Comparison of ENCODE assay signal across 9 cellular contexts in genomic region chr15:83837946-83838571, GRCh38.
DNase-seq lines count a peak whose midpoint lies in the region; ATAC-seq, FAIRE-seq and TF ChIP-seq lines count a peak whose summit lies in the region.
"Had no signal": no experiment of that assay in that cellular context is flagged by ENCODE, and none has a peak within 500 bp of the region (broad histone marks: within the 10 kb centered on the region; RNA-seq: fewer than 3 reads in every experiment).

No MANE protein-coding gene starts in this region.

- no peaks in the 10 kb centered on the region for H3K4me1 ChIP-seq in K562 (replicated peaks in 1 of 2; ENCODE audit: control insufficient read depth in 2 of 2, insufficient read depth in 2 of 2, low read length in 2 of 2)
- H3K4me1 ChIP-seq in HepG2 (ENCODE audit: insufficient read depth, low read length) = no peaks in the 10 kb centered on the region

- in situ Hi-C loops in K562 (cut with MboI) = no loop called here
- in situ Hi-C loops in HepG2 (cut with HindIII; ENCODE audit: extremely low pct_ligation_motif_present, low pct_unique_long_range_greater_than_20kb) = loop anchor here (10.0 kb wide), 1 partner anchor 273 kb away; no protein-coding TSS in a partner anchor

- BruUV-seq in K562 (replicated peaks; lab: Mats Ljungman, UMichigan) (no TSS peak), HepG2 (replicated peaks; lab: Mats Ljungman, UMichigan) (no TSS peak)

- TF ChIP-seq POLR2A in K562 (conservative IDR thresholded peaks at IDR 0.05) (no peak), HepG2 (IDR thresholded peaks at IDR 0.05; ENCODE audit: insufficient read depth in 1 of 2, low read depth in 2 of 2, low read length in 2 of 2) (no peak)

- FAIRE-seq in K562 (lab: Jason Lieb, UNC) (peak; percentile 62), HepG2 (lab: Jason Lieb, UNC) (peak; percentile 46)

- 2% methylated on average over 8 of the region's 8 CpGs for WGBS in K562 (ENCODE audit: insufficient coverage, low coverage, missing lambda C conversion rate)
- WGBS in HepG2 (ENCODE audit: low lambda C conversion rate) = 8% methylated on average over 5 of the region's 8 CpGs

- DNase-seq in EL (peak; percentile 2), HuH-7 (ENCODE audit: low spot score) (peak; percentile 53), K562 (ENCODE audit: extremely low read depth in 1 of 4, low spot score in 3 of 4) (peak in 3 of 4 experiments; percentile 10 to 22 (median 15)), HepG2 (ENCODE audit: low spot score) (peak; percentile 5), NOMO-1 (lab: John Stamatoyannopoulos, UW; ENCODE audit: unreplicated experiment in 2 of 2) (no peak), dermis blood vessel endothelial cell (no peak)

- no peaks in the 10 kb centered on the region for H3K36me3 ChIP-seq in K562 (ENCODE audit: control insufficient read depth, insufficient read depth, low read length)
- no peaks in the 10 kb centered on the region for H3K36me3 ChIP-seq in HepG2 (replicated peaks in 1 of 2; ENCODE audit: control insufficient read depth in 1 of 2, insufficient read depth in 2 of 2, low read length in 2 of 2)

- H3K9me1 ChIP-seq in K562 (ENCODE audit: control insufficient read depth, insufficient read depth, low read length) = no peaks in the 10 kb centered on the region

- TF ChIP-seq EP300 in K562 (IDR thresholded peaks at IDR 0.05; ENCODE audit: low read length) (no peak), HepG2 (IDR thresholded peaks at IDR 0.05; ENCODE audit: low read depth in 2 of 2, low read length in 2 of 2) (no peak), HepG2 (CRISPR knock-in tag; IDR thresholded peaks at IDR 0.05; ENCODE audit: borderline replicate concordance) (no peak)

- intact Hi-C loops in K562 (cut with micrococcal nuclease) (no loop called here), HepG2 (cut with micrococcal nuclease; ENCODE audit: unreplicated experiment) (no loop called here)

- H2AFZ ChIP-seq in K562 (ENCODE audit: low read depth, low read length) (no peak overlapping the region), HepG2 (ENCODE audit: low read length) (no peak overlapping the region)

- ATAC-seq in K562 (peak; percentile 67; the same call in 2 of the 3 replicates), HepG2 (peak; percentile 82), GM19023 (IDR thresholded peaks at IDR 0.05; ENCODE audit: unreplicated experiment) (no peak), HG02981 (IDR thresholded peaks at IDR 0.05; ENCODE audit: unreplicated experiment) (no peak)
- ATAC-seq: mucosa of descending colon had no signal

- H3K27ac ChIP-seq in K562 (ENCODE audit: extremely low read depth, low read depth, low read length) (no peak overlapping the region), HepG2 (ENCODE audit: extremely low read length, insufficient read depth, low read length) (no peak overlapping the region)

- H3K79me2 ChIP-seq in K562 (ENCODE audit: control insufficient read depth, insufficient read depth, low read length) (no peaks in the 10 kb centered on the region), HepG2 (ENCODE audit: insufficient read depth, low read length) (no peaks in the 10 kb centered on the region)

- H3K4me2 ChIP-seq in K562 (ENCODE audit: insufficient read depth, low read length) (no peak overlapping the region), HepG2 (ENCODE audit: low read depth, low read length) (no peak overlapping the region)

- TF ChIP-seq CTCF in K562 (IDR thresholded peaks at IDR 0.05 in 2 of 3, conservative IDR thresholded peaks at IDR 0.05 in 1 of 3; ENCODE audit: insufficient read depth in 2 of 3, low read depth in 1 of 3, low read length in 3 of 3) (peak; percentile 47 to 56 (median 48); a peak in 5 of 6 replicates), HepG2 (CRISPR knock-in tag; IDR thresholded peaks at IDR 0.05) (peak; percentile 68)

- H4K20me1 ChIP-seq in K562 (replicated peaks; ENCODE audit: control insufficient read depth, insufficient read depth, low read length) (no peaks in the 10 kb centered on the region), HepG2 (ENCODE audit: insufficient read depth, low read length) (no peaks in the 10 kb centered on the region)

- no peak overlapping the region for H3K4me3 ChIP-seq in K562
- no peak overlapping the region for H3K4me3 ChIP-seq in HepG2 (replicated peaks in 1 of 3; ENCODE audit: insufficient read depth in 1 of 3, low read depth in 2 of 3, low read length in 3 of 3)
- H3K4me3 ChIP-seq: mucosa of descending colon had no signal

- H3K9ac ChIP-seq in K562 (ENCODE audit: insufficient read depth in 1 of 2, low read depth in 2 of 2, low read length in 2 of 2) = no peak overlapping the region
- H3K9ac ChIP-seq in HepG2 (ENCODE audit: insufficient read depth, low read depth, low read length) = no peak overlapping the region

- H3K9me3 ChIP-seq in K562 (replicated peaks; ENCODE audit: control insufficient read depth, insufficient read depth, low read depth, low read length) (no peaks in the 10 kb centered on the region), HepG2 (ENCODE audit: low read length) (no peaks in the 10 kb centered on the region)
- H3K9me3 ChIP-seq: mucosa of descending colon had no signal

- POLR2A ChIA-PET in K562 (lab: Yijun Ruan, JAX) = no interaction called here
- POLR2A ChIA-PET in HepG2 (lab: Yijun Ruan, JAX) = no interaction called here

- H3K27me3 ChIP-seq in K562 (ENCODE audit: control insufficient read depth in 2 of 2, insufficient read depth in 2 of 2, low read length in 2 of 2) = no peaks in the 10 kb centered on the region; a peak in 1 of 5 replicates
- H3K27me3 ChIP-seq in HepG2 (ENCODE audit: control insufficient read depth in 1 of 2, insufficient read depth in 2 of 2, low read length in 2 of 2) = no peaks in the 10 kb centered on the region

- CTCF ChIA-PET in K562 (lab: Yijun Ruan, JAX; ENCODE audit: low intra/inter-chr PET ratio) = no interaction called here
- CTCF ChIA-PET in HepG2 (lab: Yijun Ruan, JAX; ENCODE audit: low intra/inter-chr PET ratio, low total read pairs) = interaction anchor here (1.0 kb wide), 1 partner anchor 272 kb away, joined by 3 read pairs; no protein-coding TSS in a partner anchor

- TF ChIP-seq RAD21 in K562 (CRISPR knock-in tag; conservative IDR thresholded peaks at IDR 0.05 in 1 of 2, IDR thresholded peaks at IDR 0.05 in 1 of 2) (peak in 1 of 2 experiments; percentile 40; a peak in 2 of 4 replicates), HepG2 (CRISPR knock-in tag; IDR thresholded peaks at IDR 0.05) (no peak)

TF ChIP-seq in K562, 482 proteins besides CTCF, POLR2A, EP300 and RAD21:
- peak; percentile 32 for TF ChIP-seq CTCFL (IDR thresholded peaks at IDR 0.05; ENCODE audit: borderline replicate concordance, insufficient read depth, low read depth, low read length, poor library complexity, severe bottlenecking)
- TF ChIP-seq ZNF707 (CRISPR knock-in tag; conservative IDR thresholded peaks at IDR 0.05) = no peak
- TF ChIP-seq SMC3 (conservative IDR thresholded peaks at IDR 0.05; ENCODE audit: insufficient read depth, low read depth, low read length) = peak; percentile 34; the same call in 1 of the 2 replicates

TF ChIP-seq in HepG2, 621 proteins besides CTCF, POLR2A, EP300 and RAD21:
- TF ChIP-seq HNRNPL (IDR thresholded peaks at IDR 0.05; ENCODE audit: low read depth, low read length) = 0 out of 2 replicates have a peak, but pooled peaks have one; percentile 42
- peak; percentile 50 for TF ChIP-seq STAG1 (CRISPR knock-in tag; IDR thresholded peaks at IDR 0.05)
- no peak for TF ChIP-seq ZBTB1 (CRISPR knock-in tag; IDR thresholded peaks at IDR 0.05; ENCODE audit: borderline replicate concordance)
- no peak for TF ChIP-seq PRDM10 (CRISPR knock-in tag; IDR thresholded peaks at IDR 0.05; ENCODE audit: low read depth)
- 0 out of 2 replicates have a peak, but pooled peaks have one; percentile 42 for TF ChIP-seq ZNF644 (CRISPR knock-in tag; IDR thresholded peaks at IDR 0.05; ENCODE audit: low read depth)
- no peak for TF ChIP-seq ZSCAN20 (CRISPR knock-in tag; IDR thresholded peaks at IDR 0.05; ENCODE audit: borderline replicate concordance)
- TF ChIP-seq ZFP36 (IDR thresholded peaks at IDR 0.05; ENCODE audit: borderline replicate concordance, low read depth, low read length, partially characterized antibody) = no peak
- peak; percentile 38; the same call in 1 of the 2 replicates for TF ChIP-seq SMC3 (IDR thresholded peaks at IDR 0.05; ENCODE audit: low read length)

Comparison
In these comparisons a context has a peak if more than half of its experiments do, and no peak if none do; other contexts are left out.
1. DNase-seq: peak in EL (single experiment), HuH-7 (single experiment), K562 (3 of 4) and HepG2 (single experiment); none in NOMO-1 (0 of 2) and dermis blood vessel endothelial cell (single experiment).
2. ATAC-seq: peak in K562 (single experiment) and HepG2 (single experiment); none in GM19023 (single experiment) and HG02981 (single experiment).